Comparison of ENCODE assay signal across 9 cellular contexts in genomic region chr2:3678212-3678611, GRCh38. TPM values are rescaled to one million over a fixed set of nuclear protein-coding genes. Genes with fewer than 3 reads are reported as not detected.
"Had no signal": no experiment of that assay in that cellular context is flagged by ENCODE, and none has a peak within 500 bp of the region (broad histone marks: within the 10 kb centered on the region; RNA-seq: fewer than 3 reads in every experiment).

No MANE protein-coding gene starts in this region.

- ATAC-seq: GM12878 had no signal

- H3K4me3 ChIP-seq: GM12878 had no signal

- FAIRE-seq: G401.6, GM12878, GM12891, GM12892, GM18507, GM19239 had no signal

- DNase-seq: GDM1, GF-D8 had no signal

RNA-seq across cellular contexts. Expression of gene ALLC, which starts 20.2 kb away (rescaled TPM):
- total RNA-seq: G401, GM12878 had no signal

RNA-seq across cellular contexts. Expression of gene DCDC2C, which starts 25.2 kb away (rescaled TPM):
- total RNA-seq: G401, GM12878 had no signal
- polyA plus RNA-seq: GM12878 had no signal
